Comparison of ENCODE assay signal across 14 cellular contexts in the genomic region with DNA sequence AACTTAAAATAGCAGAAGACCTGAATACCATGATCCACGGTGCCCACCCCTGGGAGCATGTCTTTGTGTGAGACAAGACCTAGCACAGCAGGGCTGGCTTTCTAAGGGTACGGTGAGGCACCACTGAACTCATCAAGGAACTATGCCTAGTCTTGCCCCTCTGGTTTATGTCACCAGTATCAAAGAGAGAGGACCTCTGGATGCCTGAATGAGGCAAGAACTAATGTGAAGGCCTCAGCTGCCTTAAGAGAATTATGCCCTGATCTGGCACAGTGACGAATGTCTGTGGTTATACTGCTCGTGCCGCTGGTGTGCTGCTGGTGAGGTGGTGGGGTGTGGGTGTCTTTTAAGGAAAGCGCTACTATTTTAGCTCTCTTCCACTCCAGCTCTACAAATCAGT. TPM values are rescaled to one million over a fixed set of nuclear protein-coding genes. Genes with fewer than 3 reads are reported as not detected.
DNase-seq lines count a peak whose midpoint lies in the region; ATAC-seq and TF ChIP-seq lines count a peak whose summit lies in the region.
"Had no signal": no experiment of that assay in that cellular context is flagged by ENCODE, and none has a peak within 500 bp of the region (broad histone marks: within the 10 kb centered on the region; RNA-seq: fewer than 3 reads in every experiment).

No MANE protein-coding gene starts in this region.

- no peaks in the 10 kb centered on the region for H3K27me3 Mint-ChIP-seq in osteocyte (ENCODE audit: unreplicated experiment)
- H3K27me3 Mint-ChIP-seq: memory B cell had no signal

- H3K9me3 Mint-ChIP-seq in osteocyte (ENCODE audit: unreplicated experiment), result no peaks in the 10 kb centered on the region
- H3K9me3 Mint-ChIP-seq: memory B cell had no signal

- peak overlapping the region; percentile 86 for H3K27ac Mint-ChIP-seq in osteocyte (ENCODE audit: unreplicated experiment)
- H3K27ac Mint-ChIP-seq: memory B cell had no signal

- H3K4me3 Mint-ChIP-seq in osteocyte (ENCODE audit: unreplicated experiment), result peak overlapping the region; percentile 19
- H3K4me3 Mint-ChIP-seq: memory B cell had no signal

- H3K4me1 Mint-ChIP-seq in osteocyte (ENCODE audit: unreplicated experiment), result peaks cover 73% of the 10 kb centered on the region

- H3K4me3 ChIP-seq in fibroblast of pulmonary artery (replicated peaks; ENCODE audit: low read depth, low read length), result no peak overlapping the region
- H3K4me3 ChIP-seq: esophagus squamous epithelium had no signal

- H3K36me3 Mint-ChIP-seq in osteocyte (ENCODE audit: unreplicated experiment), result peaks cover 77% of the 10 kb centered on the region
- H3K36me3 Mint-ChIP-seq: memory B cell had no signal

- peak; percentile 77 for DNase-seq in ELR (ENCODE audit: low read depth)
- DNase-seq in RPMI7951 (ENCODE audit: low read depth), result peak; percentile 96
- DNase-seq in fibroblast of pulmonary artery (ENCODE audit: low read depth), result peak; percentile 33
- no peak for DNase-seq in osteocyte (ENCODE audit: extremely low spot score, unreplicated experiment)
- no peak for DNase-seq in NCI-H1048 (lab: John Stamatoyannopoulos, UW)
- no peak for DNase-seq in stimulated activated CD4-positive, alpha-beta T cell treated with anti-CD3 and anti-CD28 coated beads, Interleukin-2, amount 100 ng/mL, for 48 hours
- DNase-seq: amygdala, DMS 273 treated with DMSO at 0.1 percent for 48 hours, esophagus squamous epithelium, NCI-H146, PC-3 had no signal

- ATAC-seq in HG03457 (IDR thresholded peaks at IDR 0.05; ENCODE audit: unreplicated experiment) (no peak), GM18907 (IDR thresholded peaks at IDR 0.05; ENCODE audit: unreplicated experiment) (no peak)
- ATAC-seq: PC-3 had no signal

- TF ChIP-seq CTCF in fibroblast of pulmonary artery (IDR thresholded peaks at IDR 0.05; ENCODE audit: low read length, missing control alignments) (no peak), osteocyte (IDR thresholded peaks at IDR 0.05) (no peak)

RNA-seq across cellular contexts. Expression of gene NREP, which starts 23.0 kb away (rescaled TPM):
- 193 and 228 TPM in 2 replicates for total RNA-seq in RPMI7951 (2014; rRNA removed; shearing (Covaris generic))
- total RNA-seq in osteocyte, result 874 and 888 TPM in 2 replicates

Comparison
In these comparisons a context has a peak if more than half of its experiments do, and no peak if none do; other contexts are left out.
1. DNase-seq: peak in ELR (single experiment), RPMI7951 (single experiment) and fibroblast of pulmonary artery (single experiment); none in osteocyte (single experiment), NCI-H1048 (single experiment) and stimulated activated CD4-positive, alpha-beta T cell treated with anti-CD3 and anti-CD28 coated beads, Interleukin-2, amount 100 ng/mL, for 48 hours (0 of 2).